Comparison of ENCODE assay signal across 8 cellular contexts in the genomic region with DNA sequence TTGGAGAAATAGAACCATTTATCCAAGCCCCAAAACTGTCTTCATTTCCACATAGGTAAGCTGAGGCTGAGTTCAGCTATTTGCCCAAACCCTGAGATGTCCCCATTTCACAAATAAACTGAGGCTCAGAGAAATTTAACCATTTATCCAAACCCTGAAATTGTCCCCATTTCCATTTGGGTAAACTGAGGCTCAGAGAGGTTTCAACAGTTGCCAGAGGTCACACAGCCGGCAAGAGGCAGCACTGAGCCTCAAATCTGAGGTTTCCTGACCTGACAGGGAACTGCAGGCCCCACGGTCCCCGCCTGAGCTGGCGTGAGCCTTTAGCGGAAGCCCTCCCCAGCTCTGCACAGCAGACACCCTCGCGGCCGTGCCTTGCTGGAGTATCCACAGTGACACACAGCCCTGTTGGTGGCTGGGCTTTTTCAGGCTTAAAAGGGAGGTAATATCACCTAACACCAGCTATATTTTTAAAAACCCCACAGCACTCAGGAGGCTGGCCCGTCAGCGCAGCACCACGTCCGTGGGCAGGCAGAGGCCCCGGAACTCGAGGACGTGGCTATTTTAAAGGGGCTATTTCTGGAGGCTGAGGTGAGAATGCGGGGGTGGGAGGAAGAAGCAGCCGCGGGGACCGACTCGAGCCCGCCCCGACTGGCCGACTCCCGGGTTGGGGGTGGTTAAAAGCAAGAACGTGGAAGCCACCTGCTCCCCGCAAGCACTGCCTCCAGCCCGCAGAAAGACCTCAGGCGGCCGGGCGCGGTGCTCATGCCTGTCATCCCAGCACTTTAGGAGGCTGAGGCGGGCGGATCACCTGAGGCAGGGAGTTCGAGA. TPM values are rescaled to one million over a fixed set of nuclear protein-coding genes. Genes with fewer than 3 reads are reported as not detected.
A peak's percentile ranks its signal among the peaks of the same experiment; 100 is the strongest.
DNase-seq lines count a peak whose midpoint lies in the region; ATAC-seq and TF ChIP-seq lines count a peak whose summit lies in the region.

No MANE protein-coding gene starts in this region.

- H2BK15ac ChIP-seq in mesendoderm (replicated peaks; ENCODE audit: low read depth), result no peak overlapping the region

- no peak overlapping the region for H4K5ac ChIP-seq in mesendoderm (ENCODE audit: low read length)

- DNase-seq in ELF-1 (ENCODE audit: low read depth, low spot score), result peak; percentile 32
- peak; percentile 39 for DNase-seq in NAMALWA (ENCODE audit: low spot score)
- DNase-seq in cardiac muscle cell (ENCODE audit: low read depth in 1 of 2, low spot score in 1 of 2), result peak in 1 of 2 donors; percentile 50
- no peak for DNase-seq in mesendoderm
- DNase-seq in MG63, result no peak
- no peak for DNase-seq in NCI-H510A (lab: John Stamatoyannopoulos, UW)

- H3K4me1 ChIP-seq in cardiac muscle cell (ENCODE audit: low read depth), result peaks cover 2% of the 10 kb centered on the region
- H3K4me1 ChIP-seq in mesendoderm (ENCODE audit: control insufficient read depth, low read depth, low read length), result no peaks in the 10 kb centered on the region

- no peak overlapping the region for H3K56ac ChIP-seq in mesendoderm (ENCODE audit: low read length)

- H2BK120ac ChIP-seq in mesendoderm (ENCODE audit: low read depth, low read length), result no peak overlapping the region

- no CpG with 5 or more reads among the region's 34 CpGs for WGBS in mesendoderm (ENCODE audit: extremely low coverage, insufficient coverage, low lambda C conversion rate)

- H3K4me3 ChIP-seq in cardiac muscle cell, result no peak overlapping the region
- H3K4me3 ChIP-seq in mesendoderm (ENCODE audit: low read length), result no peak overlapping the region
- no peak overlapping the region for H3K4me3 ChIP-seq in MG63

- H3K27me3 ChIP-seq in cardiac muscle cell (no peaks in the 10 kb centered on the region), mesendoderm (ENCODE audit: insufficient read depth, low read length, poor library complexity) (no peaks in the 10 kb centered on the region), MG63 (no peaks in the 10 kb centered on the region)

- no peak overlapping the region for H3K9ac ChIP-seq in mesendoderm (ENCODE audit: low read length)

- H3K36me3 ChIP-seq in cardiac muscle cell (no peaks in the 10 kb centered on the region), mesendoderm (ENCODE audit: control insufficient read depth, insufficient read depth, low read length) (no peaks in the 10 kb centered on the region), MG63 (no peaks in the 10 kb centered on the region)

- H3K23ac ChIP-seq in mesendoderm (ENCODE audit: low read length), result no peak overlapping the region

- H2AK5ac ChIP-seq in mesendoderm (ENCODE audit: low read length), result no peak overlapping the region

- H3K18ac ChIP-seq in mesendoderm (ENCODE audit: low read length), result no peak overlapping the region

- H3K9me3 ChIP-seq in cardiac muscle cell (ENCODE audit: low read depth) (no peaks in the 10 kb centered on the region), MG63 (no peaks in the 10 kb centered on the region)

- TF ChIP-seq CTCF in cardiac muscle cell (IDR thresholded peaks at IDR 0.05; ENCODE audit: low read depth, low read length), result no peak

- H3K4ac ChIP-seq in mesendoderm (ENCODE audit: low read depth, low read length), result no peak overlapping the region

- no peak overlapping the region for H2BK5ac ChIP-seq in mesendoderm (ENCODE audit: low read length)

- no peak overlapping the region for H3K4me2 ChIP-seq in mesendoderm (ENCODE audit: low read length)

- H3K79me2 ChIP-seq in mesendoderm (ENCODE audit: control insufficient read depth, insufficient read depth, low read length), result peaks cover 7% of the 10 kb centered on the region

- H4K8ac ChIP-seq in mesendoderm (ENCODE audit: low read depth, low read length), result no peak overlapping the region

- H3K79me1 ChIP-seq in mesendoderm (ENCODE audit: low read length), result peaks cover 13% of the 10 kb centered on the region

- ATAC-seq in GM21360 (IDR thresholded peaks at IDR 0.05; ENCODE audit: unreplicated experiment) (peak; percentile 65), GM18870 (IDR thresholded peaks at IDR 0.05; ENCODE audit: unreplicated experiment) (no peak)

- H3K27ac ChIP-seq in cardiac muscle cell, result peak overlapping the region; percentile 71
- H3K27ac ChIP-seq in mesendoderm (ENCODE audit: low read depth, low read length), result no peak overlapping the region

RNA-seq across cellular contexts. Expression of gene PTPRS, which starts 18.5 kb away (rescaled TPM):
- 247 and 351 TPM in 2 replicates for total RNA-seq in cardiac muscle cell
- polyA plus RNA-seq in cardiac muscle cell, result 46.0 and 68.7 TPM in 2 replicates
- 35.5 TPM for polyA plus RNA-seq in mesendoderm (2013, experiment 1 of 2)
- polyA plus RNA-seq in mesendoderm (2013, experiment 2 of 2), result 34.8 TPM
- total RNA-seq in MG63 (2014; rRNA removed; shearing (Covaris generic); ENCODE audit: low replicate concordance), result 24.1 and 30.6 TPM in 2 replicates

Comparison
In these comparisons a context has a peak if more than half of its experiments do, and no peak if none do; other contexts are left out.
1. DNase-seq: peak in ELF-1 (single experiment) and NAMALWA (single experiment); none in mesendoderm (single experiment), MG63 (single experiment) and NCI-H510A (single experiment).